35 cellular contexts compared by ENCODE assay signal in genomic region chr11:127443297-127443696, GRCh38.
A peak's percentile ranks its signal among the peaks of the same experiment; 100 is the strongest.
DNase-seq lines count a peak whose midpoint lies in the region; ATAC-seq and TF ChIP-seq lines count a peak whose summit lies in the region.
"Had no signal": no experiment of that assay in that cellular context is flagged by ENCODE, and none has a peak within 500 bp of the region (broad histone marks: within the 10 kb centered on the region; RNA-seq: fewer than 3 reads in every experiment).

No MANE protein-coding gene starts in this region.

- H3F3A ChIP-seq in GM23338 (replicated peaks; ENCODE audit: low read depth) (no peaks in the 10 kb centered on the region), PC-3 (ENCODE audit: low read length, unreplicated experiment) (no peaks in the 10 kb centered on the region)

- no peak overlapping the region for H3K4me3 Mint-ChIP-seq in GM23338
- H3K4me3 Mint-ChIP-seq: B cell; CD14-positive monocyte; CD4-positive, alpha-beta memory T cell; CD4-positive, alpha-beta T cell; CD4-positive, CD25-positive, alpha-beta regulatory T cell; CD8-positive, alpha-beta memory T cell; CD8-positive, alpha-beta T cell had no signal

- H3K4me2 ChIP-seq in GM23338 (no peak overlapping the region), PC-3 (ENCODE audit: low read length) (no peak overlapping the region)
- H3K4me2 ChIP-seq: A549; BLaER1; BLaER1 treated with 17β-estradiol and CSF1 and Interleukin-3, amounts not matched to agents 10 nM and 100 nM had no signal

- H4K20me1 ChIP-seq in GM23338 (replicated peaks; ENCODE audit: insufficient read depth) (no peaks in the 10 kb centered on the region), PC-3 (ENCODE audit: low read length) (no peaks in the 10 kb centered on the region)
- H4K20me1 ChIP-seq: BLaER1; BLaER1 treated with 17β-estradiol and CSF1 and Interleukin-3, amounts not matched to agents 10 nM and 100 nM had no signal

- no peaks in the 10 kb centered on the region for H3K36me3 Mint-ChIP-seq in GM23338 (ENCODE audit: low read depth)
- H3K36me3 Mint-ChIP-seq: CD14-positive monocyte; CD4-positive, alpha-beta memory T cell; CD4-positive, CD25-positive, alpha-beta regulatory T cell; CD8-positive, alpha-beta T cell had no signal

- peak; percentile 38 for ATAC-seq in Right ventricle myocardium superior (ENCODE audit: poor library complexity)
- no peak for ATAC-seq in left cardiac atrium
- no peak for ATAC-seq in Right ventricle myocardium inferior
- ATAC-seq in left ventricle myocardium superior = peak; percentile 74
- no peak for ATAC-seq in GM23338
- no peak for ATAC-seq in PC-3
- ATAC-seq: A549; CD8-positive, alpha-beta T cell had no signal

- no peak overlapping the region for H3K9ac ChIP-seq in PC-3 (ENCODE audit: low read length)
- H3K9ac ChIP-seq: BLaER1; BLaER1 treated with 17β-estradiol and CSF1 and Interleukin-3, amounts not matched to agents 10 nM and 100 nM had no signal

- 0 out of 2 replicates have a peak overlapping the region, but pooled peaks have one; percentile 18 for H2AFZ ChIP-seq in GM23338
- H2AFZ ChIP-seq in PC-3 (ENCODE audit: low read length) = no peak overlapping the region

- H3K36me3 ChIP-seq in left ventricle myocardium inferior (no peaks in the 10 kb centered on the region), GM23338 (ENCODE audit: insufficient read depth) (no peaks in the 10 kb centered on the region), PC-3 (ENCODE audit: low read depth, low read length) (no peaks in the 10 kb centered on the region)
- H3K36me3 ChIP-seq: BE2C; BLaER1; BLaER1 treated with 17β-estradiol and CSF1 and Interleukin-3, amounts not matched to agents 10 nM and 100 nM had no signal

- H3K4me1 Mint-ChIP-seq in GM23338 = no peaks in the 10 kb centered on the region; the same call in 2 of the 3 replicates
- H3K4me1 Mint-ChIP-seq: B cell; CD14-positive monocyte; CD4-positive, alpha-beta memory T cell; CD4-positive, CD25-positive, alpha-beta regulatory T cell; CD8-positive, alpha-beta memory T cell had no signal

- H3K4me1 ChIP-seq in left ventricle myocardium inferior (no peaks in the 10 kb centered on the region), GM23338 (ENCODE audit: insufficient read depth) (no peaks in the 10 kb centered on the region), PC-3 (ENCODE audit: insufficient read depth, low read length) (no peaks in the 10 kb centered on the region)
- H3K4me1 ChIP-seq: A549; BE2C; BLaER1; BLaER1 treated with 17β-estradiol and CSF1 and Interleukin-3, amounts not matched to agents 10 nM and 100 nM; Caco-2 had no signal

- POLR2A ChIA-PET in PC-3 (lab: Charles Lee; ENCODE audit: unreplicated experiment) = no interaction called here

- H3K9me3 Mint-ChIP-seq in GM23338 = no peaks in the 10 kb centered on the region; the same call in 2 of the 3 replicates
- H3K9me3 Mint-ChIP-seq: CD4-positive, alpha-beta T cell; CD8-positive, alpha-beta T cell had no signal

- H3K27me3 ChIP-seq in left ventricle myocardium inferior (ENCODE audit: low read depth) (peaks cover 15% of the 10 kb centered on the region), GM23338 (ENCODE audit: insufficient read depth) (no peaks in the 10 kb centered on the region), PC-3 (ENCODE audit: low read length) (peaks cover 14% of the 10 kb centered on the region; the same call in 1 of the 2 replicates)
- H3K27me3 ChIP-seq: BE2C; BLaER1; BLaER1 treated with 17β-estradiol and CSF1 and Interleukin-3, amounts not matched to agents 10 nM and 100 nM had no signal

- H3K79me2 ChIP-seq in GM23338 (replicated peaks; ENCODE audit: insufficient read depth) (no peaks in the 10 kb centered on the region), PC-3 (ENCODE audit: low read length) (no peaks in the 10 kb centered on the region)

- H3K9me3 ChIP-seq in left ventricle myocardium inferior (replicated peaks) = no peaks in the 10 kb centered on the region
- 0 out of 2 replicates have a peak, but pooled peaks cover 5% of the 10 kb centered on the region for H3K9me3 ChIP-seq in PC-3 (ENCODE audit: low read length)
- H3K9me3 ChIP-seq: A549; BE2C; BLaER1; BLaER1 treated with 17β-estradiol and CSF1 and Interleukin-3, amounts not matched to agents 10 nM and 100 nM; Caco-2 had no signal

- no peak overlapping the region for H3K4me3 ChIP-seq in left ventricle myocardium inferior
- H3K4me3 ChIP-seq in GM23338 = no peak overlapping the region
- H3K4me3 ChIP-seq in PC-3 (ENCODE audit: low read length) = no peak overlapping the region
- H3K4me3 ChIP-seq: A549; BLaER1; BLaER1 treated with 17β-estradiol and CSF1 and Interleukin-3, amounts not matched to agents 10 nM and 100 nM had no signal

- CTCF ChIA-PET in PC-3 (lab: Charles Lee) = no interaction called here

- H3K27ac ChIP-seq in left ventricle myocardium inferior (replicated peaks) (peak overlapping the region; percentile 33), GM23338 (ENCODE audit: low read depth) (no peak overlapping the region), PC-3 (ENCODE audit: low read length) (no peak overlapping the region)
- H3K27ac ChIP-seq: 22Rv1; A549; BLaER1; BLaER1 treated with 17β-estradiol and CSF1 and Interleukin-3, amounts not matched to agents 10 nM and 100 nM; C4-2B had no signal

- TF ChIP-seq CTCF in left ventricle myocardium inferior (IDR thresholded peaks at IDR 0.05; ENCODE audit: borderline replicate concordance) = no peak
- TF ChIP-seq CTCF in GM23338 (conservative IDR thresholded peaks at IDR 0.05; ENCODE audit: low read depth in 2 of 2) = no peak
- TF ChIP-seq CTCF in PC-3 (conservative IDR thresholded peaks at IDR 0.05; ENCODE audit: low read depth, low read length) = no peak

- H3K9me2 ChIP-seq in GM23338 (ENCODE audit: insufficient read depth) = 0 out of 2 replicates have a peak, but pooled peaks cover 6% of the 10 kb centered on the region
- no peaks in the 10 kb centered on the region for H3K9me2 ChIP-seq in PC-3 (replicated peaks; ENCODE audit: low read length)

- intact Hi-C loops in Right ventricle myocardium superior (cut with DNase I) (no loop called here), left cardiac atrium (cut with DNase I) (no loop called here), left ventricle myocardium inferior (cut with micrococcal nuclease) (no loop called here), Right ventricle myocardium inferior (cut with DNase I) (no loop called here), left ventricle myocardium superior (cut with micrococcal nuclease) (no loop called here), cardiac septum (cut with DNase I) (no loop called here), PC-3 (cut with micrococcal nuclease) (no loop called here)

- no peaks in the 10 kb centered on the region for H3K27me3 Mint-ChIP-seq in GM23338 (ENCODE audit: insufficient read depth, low read depth, poor library complexity)
- H3K27me3 Mint-ChIP-seq: B cell; CD4-positive, CD25-positive, alpha-beta regulatory T cell; CD8-positive, alpha-beta memory T cell had no signal

- no peak overlapping the region for H3K27ac Mint-ChIP-seq in GM23338
- H3K27ac Mint-ChIP-seq: B cell; CD14-positive monocyte; CD4-positive, alpha-beta memory T cell; CD4-positive, alpha-beta T cell; CD4-positive, CD25-positive, alpha-beta regulatory T cell; CD8-positive, alpha-beta memory T cell; CD8-positive, alpha-beta T cell had no signal

- DNase-seq in Right ventricle myocardium superior (no peak), left cardiac atrium (no peak), left ventricle myocardium inferior (no peak), Right ventricle myocardium inferior (ENCODE audit: missing footprints) (no peak), left ventricle myocardium superior (no peak), cardiac septum (ENCODE audit: low spot score) (no peak), GM23338 (ENCODE audit: low spot score) (no peak), PC-3 (no peak)
- DNase-seq: 8988T; ACHN; AML-193; BE2C; C1 segment of cervical spinal cord; Caco-2; Calu3; CD4-positive, alpha-beta memory T cell; CD4-positive, alpha-beta T cell; CD4-positive, CD25-positive, alpha-beta regulatory T cell; CD8-positive, alpha-beta memory T cell; CD8-positive, alpha-beta T cell; COR-L47; DMS 273 treated with DMSO at 0.1 percent for 48 hours; DMS153; DMS53; DMS79; DMS79 treated with DMSO at 0.1 percent for 48 hours; DND-41; EL had no signal

- no TSS peak for BruUV-seq in PC-3 (replicated peaks; lab: Mats Ljungman, UMichigan)

TF ChIP-seq in GM23338, 12 proteins besides CTCF, POLR2A, EP300 and RAD21 (continues in another document):
- TF ChIP-seq STAT1 (IDR thresholded peaks at IDR 0.05; ENCODE audit: unreplicated experiment) (no peak), JUNB (IDR thresholded peaks at IDR 0.05; ENCODE audit: unreplicated experiment) (no peak), NANOG (IDR thresholded peaks at IDR 0.05; ENCODE audit: borderline replicate concordance) (no peak), EZH2phosphoT487 (IDR thresholded peaks at IDR 0.05; ENCODE audit: unreplicated experiment) (no peak)

Comparison
In these comparisons a context has a peak if more than half of its experiments do, and no peak if none do; other contexts are left out.
1. ATAC-seq: peak in Right ventricle myocardium superior (single experiment) and left ventricle myocardium superior (single experiment); none in left cardiac atrium (0 of 2), Right ventricle myocardium inferior (single experiment), GM23338 (single experiment) and PC-3 (single experiment).